ENCODE assay signal across 9 cellular contexts in the genomic region with DNA sequence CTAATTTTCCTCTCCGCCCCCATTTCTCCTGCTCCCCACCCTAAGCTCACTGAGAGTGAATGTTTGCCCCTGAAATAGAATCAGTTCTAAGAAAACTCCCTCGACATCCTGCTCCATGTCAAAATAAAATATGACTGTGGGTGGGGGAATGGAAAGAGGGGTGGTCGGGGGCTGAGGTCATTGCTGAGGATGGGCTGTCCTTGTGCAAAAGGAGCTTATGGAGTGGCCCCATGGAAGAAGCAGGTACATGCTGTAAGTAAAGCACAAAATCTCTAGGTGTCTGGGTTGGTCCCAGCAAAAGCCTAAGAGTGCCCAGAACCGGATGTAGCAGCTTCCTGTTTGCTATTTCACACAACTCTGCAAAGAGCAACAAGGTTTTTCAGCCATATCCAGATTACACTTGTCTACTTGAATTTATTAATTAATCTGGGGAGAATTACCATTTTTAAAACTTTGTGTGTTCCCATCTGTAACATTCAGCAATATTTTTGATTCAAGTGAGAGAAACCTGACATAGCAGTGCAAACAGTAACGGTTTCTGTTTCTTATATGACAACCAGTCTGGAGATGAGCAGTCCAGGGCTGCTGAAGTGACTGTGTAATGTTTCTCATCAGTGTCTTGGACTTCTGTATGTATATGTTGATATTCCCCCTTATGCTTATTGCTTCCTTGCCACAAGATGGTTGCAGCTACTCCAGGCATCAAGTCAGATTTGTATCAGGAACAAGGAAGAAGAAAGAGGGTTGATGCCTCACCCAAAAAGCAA. TPM values are rescaled to one million over a fixed set of nuclear protein-coding genes. Genes with fewer than 3 reads are reported as not detected.
DNase-seq lines count a peak whose midpoint lies in the region; ATAC-seq and TF ChIP-seq lines count a peak whose summit lies in the region.
"Had no signal": no experiment of that assay in that cellular context is flagged by ENCODE, and none has a peak within 500 bp of the region (broad histone marks: within the 10 kb centered on the region; RNA-seq: fewer than 3 reads in every experiment).

No MANE protein-coding gene starts in this region.

- peaks cover 21% of the 10 kb centered on the region for H3F3A ChIP-seq in MM.1S (ENCODE audit: insufficient read depth, low read length)

- H2AFZ ChIP-seq in MM.1S (ENCODE audit: low read length) (peak overlapping the region; percentile 56; the same call in 1 of the 2 replicates), osteoblast (ENCODE audit: low read length) (no peak overlapping the region), mesenchymal stem cell (ENCODE audit: low read depth, low read length) (no peak overlapping the region)

- intact Hi-C loops in left ventricle myocardium inferior (cut with micrococcal nuclease), result no loop called here

- H3K18ac ChIP-seq in mesenchymal stem cell (ENCODE audit: low read depth in 1 of 2, low read length in 2 of 2), result no peak overlapping the region

- no peak overlapping the region for H3K14ac ChIP-seq in mesenchymal stem cell (ENCODE audit: low read length in 2 of 2)

- H2BK120ac ChIP-seq in mesenchymal stem cell (ENCODE audit: low read depth, low read length), result no peak overlapping the region

- no peaks in the 10 kb centered on the region for H4K20me1 ChIP-seq in MM.1S (ENCODE audit: insufficient read depth, low read length)
- H4K20me1 ChIP-seq in osteoblast (ENCODE audit: insufficient read depth, low read length), result no peaks in the 10 kb centered on the region

- H3K9ac ChIP-seq in MM.1S (ENCODE audit: low read length) (peak overlapping the region; percentile 42; the same call in 1 of the 2 replicates), mesenchymal stem cell (ENCODE audit: low read length) (no peak overlapping the region)

- no peak for TF ChIP-seq CTCF in MM.1S (IDR thresholded peaks at IDR 0.05; ENCODE audit: low read length)
- TF ChIP-seq CTCF in left ventricle myocardium inferior (IDR thresholded peaks at IDR 0.05; ENCODE audit: borderline replicate concordance), result no peak
- no peak for TF ChIP-seq CTCF in osteoblast (IDR thresholded peaks at IDR 0.05; ENCODE audit: extremely low read depth, low read depth, low read length)

- H3K4me1 ChIP-seq in MM.1S (ENCODE audit: low read length) (peaks cover 20% of the 10 kb centered on the region), left ventricle myocardium inferior (peaks cover 11% of the 10 kb centered on the region), osteoblast (ENCODE audit: insufficient read depth, low read length) (no peaks in the 10 kb centered on the region), mesenchymal stem cell (ENCODE audit: control insufficient read depth, insufficient read depth, low read depth, low read length) (no peaks in the 10 kb centered on the region)
- peaks cover 27% of the 10 kb centered on the region for H3K4me1 ChIP-seq in effector memory CD4-positive, alpha-beta T cell (ENCODE audit: control insufficient read depth, insufficient read depth, low read length, poor library complexity, severe bottlenecking)

- ATAC-seq in GM18499 (IDR thresholded peaks at IDR 0.05; ENCODE audit: insufficient read depth, unreplicated experiment) (peak; percentile 33), GM21717 (IDR thresholded peaks at IDR 0.05; ENCODE audit: unreplicated experiment) (peak; percentile 61)

- WGBS in mesenchymal stem cell, result 61% methylated on average over 2 of the region's 5 CpGs

- H3K27ac ChIP-seq in MM.1S (ENCODE audit: low read length) (peak overlapping the region; percentile 78), left ventricle myocardium inferior (replicated peaks) (no peak overlapping the region), osteoblast (ENCODE audit: low read depth, low read length) (no peak overlapping the region), mesenchymal stem cell (ENCODE audit: low read length, poor library complexity, severe bottlenecking) (no peak overlapping the region)
- peak overlapping the region; percentile 61 for H3K27ac ChIP-seq in effector memory CD4-positive, alpha-beta T cell (ENCODE audit: insufficient read depth, low read length, poor library complexity, severe bottlenecking)

- H3K36me3 ChIP-seq in MM.1S (replicated peaks; ENCODE audit: insufficient read depth, low read length), result no peaks in the 10 kb centered on the region
- no peaks in the 10 kb centered on the region for H3K36me3 ChIP-seq in effector memory CD4-positive, alpha-beta T cell (ENCODE audit: control insufficient read depth, insufficient read depth, low read length)
- H3K36me3 ChIP-seq in left ventricle myocardium inferior, result no peaks in the 10 kb centered on the region
- no peaks in the 10 kb centered on the region for H3K36me3 ChIP-seq in osteoblast (ENCODE audit: insufficient read depth, low read length)
- no peaks in the 10 kb centered on the region for H3K36me3 ChIP-seq in mesenchymal stem cell (ENCODE audit: control insufficient read depth in 1 of 2, insufficient read depth in 2 of 2, low read depth in 1 of 2, low read length in 2 of 2)

- H3K4me3 ChIP-seq in MM.1S (ENCODE audit: low read length) (peak overlapping the region; percentile 44), left ventricle myocardium inferior (no peak overlapping the region), osteoblast (ENCODE audit: insufficient read depth, low read length) (no peak overlapping the region), mesenchymal stem cell (ENCODE audit: insufficient read depth in 1 of 2, low read depth in 1 of 2, low read length in 2 of 2) (no peak overlapping the region)
- peak overlapping the region; percentile 26 for H3K4me3 ChIP-seq in effector memory CD4-positive, alpha-beta T cell (ENCODE audit: insufficient read depth, low read depth, low read length, poor library complexity, severe bottlenecking)

- H2BK15ac ChIP-seq in mesenchymal stem cell (ENCODE audit: low read depth, poor library complexity, severe bottlenecking), result no peak overlapping the region

- H3K23ac ChIP-seq in mesenchymal stem cell (ENCODE audit: low read length in 2 of 2), result no peak overlapping the region

- no peak overlapping the region for H2BK12ac ChIP-seq in mesenchymal stem cell (ENCODE audit: low read length in 2 of 2)

- DNase-seq in MM.1S, result peak; percentile 56
- peak; percentile 22 to 34 (median 25) for DNase-seq in effector memory CD4-positive, alpha-beta T cell
- no peak for DNase-seq in left ventricle myocardium inferior
- no peak for DNase-seq in osteoblast (ENCODE audit: insufficient read length, low spot score, missing footprints)
- DNase-seq in NCI-H1417 (lab: John Stamatoyannopoulos, UW), result no peak
- no peak for DNase-seq in mesenchymal stem cell

- no peak overlapping the region for H3K4ac ChIP-seq in mesenchymal stem cell (ENCODE audit: low read depth in 1 of 2, low read length in 2 of 2)

- H3K79me2 ChIP-seq in MM.1S (ENCODE audit: low read length), result no peaks in the 10 kb centered on the region
- no peaks in the 10 kb centered on the region for H3K79me2 ChIP-seq in osteoblast (ENCODE audit: insufficient read depth, low read length)

- no peaks in the 10 kb centered on the region for H3K9me2 ChIP-seq in MM.1S (replicated peaks; ENCODE audit: insufficient read depth, low read length)

- no peak overlapping the region for H2BK5ac ChIP-seq in mesenchymal stem cell (ENCODE audit: low read depth, low read length, poor library complexity, severe bottlenecking)

- H3K27me3 ChIP-seq in MM.1S (replicated peaks; ENCODE audit: insufficient read depth, low read length) (no peaks in the 10 kb centered on the region), left ventricle myocardium inferior (ENCODE audit: low read depth) (peaks cover 7% of the 10 kb centered on the region), osteoblast (ENCODE audit: insufficient read depth, low read length) (no peaks in the 10 kb centered on the region), mesenchymal stem cell (ENCODE audit: control insufficient read depth in 1 of 2, insufficient read depth in 1 of 2, low read length in 2 of 2) (peaks cover 0 to 3% of the 10 kb centered on the region in 2 experiments)
- H3K27me3 ChIP-seq in effector memory CD4-positive, alpha-beta T cell (replicated peaks; ENCODE audit: control insufficient read depth, insufficient read depth, low read length, poor library complexity, severe bottlenecking), result no peaks in the 10 kb centered on the region

- peak overlapping the region; percentile 86 for H3K4me2 ChIP-seq in MM.1S (ENCODE audit: low read depth, low read length)
- H3K4me2 ChIP-seq in osteoblast (ENCODE audit: insufficient read depth, low read length), result no peak overlapping the region
- no peak overlapping the region for H3K4me2 ChIP-seq in mesenchymal stem cell (ENCODE audit: low read length, poor library complexity, severe bottlenecking)

- H3K9me3 ChIP-seq in MM.1S (replicated peaks; ENCODE audit: insufficient read depth, low read length) (no peaks in the 10 kb centered on the region), left ventricle myocardium inferior (replicated peaks) (no peaks in the 10 kb centered on the region), osteoblast (ENCODE audit: low read depth, low read length) (no peaks in the 10 kb centered on the region), mesenchymal stem cell (ENCODE audit: control insufficient read depth, low read length) (no peaks in the 10 kb centered on the region)
- H3K9me3 ChIP-seq in effector memory CD4-positive, alpha-beta T cell (ENCODE audit: control insufficient read depth, low read length), result no peaks in the 10 kb centered on the region

- no peak overlapping the region for H2AK5ac ChIP-seq in mesenchymal stem cell (ENCODE audit: low read length, severe bottlenecking)

- no peak overlapping the region for H4K91ac ChIP-seq in mesenchymal stem cell (ENCODE audit: low read length)

- H3K79me1 ChIP-seq in mesenchymal stem cell (replicated peaks; ENCODE audit: low read length, poor library complexity, severe bottlenecking), result no peaks in the 10 kb centered on the region

- H4K8ac ChIP-seq in mesenchymal stem cell (ENCODE audit: low read length), result no peak overlapping the region

RNA-seq across cellular contexts. Expression of gene GZMB, which starts 40.4 kb away (rescaled TPM):
- 0.52 TPM for total RNA-seq in left ventricle myocardium inferior
- total RNA-seq in osteoblast, result not detected in 2 replicates
- polyA plus RNA-seq in mesenchymal stem cell (2013, experiment 1 of 2), result not detected
- polyA plus RNA-seq in mesenchymal stem cell (2013, experiment 2 of 2), result not detected
- total RNA-seq: HT1080 had no signal

Comparison
In these comparisons a context has a peak if more than half of its experiments do, and no peak if none do; other contexts are left out.
1. DNase-seq: peak in MM.1S (single experiment) and effector memory CD4-positive, alpha-beta T cell (3 of 3); none in left ventricle myocardium inferior (single experiment), osteoblast (single experiment), NCI-H1417 (0 of 3) and mesenchymal stem cell (single experiment).
2. H3K27ac ChIP-seq: peak in MM.1S (single experiment) and effector memory CD4-positive, alpha-beta T cell (single experiment); none in left ventricle myocardium inferior (single experiment), osteoblast (single experiment) and mesenchymal stem cell (single experiment).
3. H3K4me3 ChIP-seq: peak in MM.1S (single experiment) and effector memory CD4-positive, alpha-beta T cell (single experiment); none in left ventricle myocardium inferior (single experiment), osteoblast (single experiment) and mesenchymal stem cell (0 of 2).